Comparison of ENCODE assay signal across 22 cellular contexts in genomic region chr19:5343848-5344247, GRCh38. TPM values are rescaled to one million over a fixed set of nuclear protein-coding genes. Genes with fewer than 3 reads are reported as not detected.
DNase-seq lines count a peak whose midpoint lies in the region; ATAC-seq and TF ChIP-seq lines count a peak whose summit lies in the region.
"Had no signal": no experiment of that assay in that cellular context is flagged by ENCODE, and none has a peak within 500 bp of the region (broad histone marks: within the 10 kb centered on the region; RNA-seq: fewer than 3 reads in every experiment).

No MANE protein-coding gene starts in this region.

- H3K27me3 ChIP-seq in osteoblast (ENCODE audit: insufficient read depth, low read length) (peaks cover 16% of the 10 kb centered on the region), gastrocnemius medialis (peaks cover 10 to 17% (median 16%) of the 10 kb centered on the region in 3 donors)

- intact Hi-C loops in gastrocnemius medialis (cut with DNase I; ENCODE audit: low total_unique reads): no loop called here

- peak; percentile 53 for DNase-seq in DMS 273 treated with DMSO at 0.1 percent for 48 hours (lab: John Stamatoyannopoulos, UW)
- DNase-seq in LHCN-M2 (ENCODE audit: low read depth): peak; percentile 26
- peak; percentile 75 for DNase-seq in choroid plexus epithelial cell (ENCODE audit: low read depth)
- peak; percentile 55 for DNase-seq in osteoblast (ENCODE audit: insufficient read length, low spot score, missing footprints)
- DNase-seq in GF-D8 (lab: John Stamatoyannopoulos, UW): no peak
- DNase-seq in gastrocnemius medialis: no peak
- DNase-seq in HuH-7.5 (ENCODE audit: low spot score): no peak
- DNase-seq: activated CD4-positive, alpha-beta T cell treated with anti-CD3 and anti-CD28 coated beads, Interleukin-2, amount 10 ng/mL, durations not matched to agents 7 days and 5 days; activated gamma-delta T cell; amniotic stem cell; cerebellar nuclear complex; DMS53; effector memory CD8-positive, alpha-beta T cell; H9; natural killer cell; NCI-H1105; RPMI8226; stimulated activated CD4-positive, alpha-beta T cell treated with anti-CD3 and anti-CD28 coated beads, Interleukin-4, amount 100 ng/mL, for 1 hour; uterus had no signal

- ATAC-seq in gastrocnemius medialis: no peak
- ATAC-seq: effector memory CD8-positive, alpha-beta T cell; gastroesophageal sphincter; natural killer cell had no signal

- H3K9me3 ChIP-seq in osteoblast (ENCODE audit: low read depth, low read length) (peaks cover 3% of the 10 kb centered on the region), gastrocnemius medialis (no peaks in the 10 kb centered on the region)
- H3K9me3 ChIP-seq: gastroesophageal sphincter, uterus had no signal

- no peaks in the 10 kb centered on the region for H3K79me2 ChIP-seq in osteoblast (ENCODE audit: insufficient read depth, low read length)

- no peaks in the 10 kb centered on the region for H3K36me3 ChIP-seq in osteoblast (ENCODE audit: insufficient read depth, low read length)
- H3K36me3 ChIP-seq in gastrocnemius medialis: no peaks in the 10 kb centered on the region
- H3K36me3 ChIP-seq: gastroesophageal sphincter, uterus had no signal

- no peak overlapping the region for H3K27ac ChIP-seq in osteoblast (ENCODE audit: low read depth, low read length)
- no peak overlapping the region for H3K27ac ChIP-seq in gastrocnemius medialis
- H3K27ac ChIP-seq: C4-2B, gastroesophageal sphincter, KMS-11, uterus had no signal

- in situ Hi-C loops in gastrocnemius medialis (cut with MboI; ENCODE audit: low sequenced_read_pairs in 4 of 4): no loop called here

- H4K20me1 ChIP-seq in osteoblast (ENCODE audit: insufficient read depth, low read length): no peaks in the 10 kb centered on the region

- H3K4me1 ChIP-seq in osteoblast (ENCODE audit: insufficient read depth, low read length): peaks cover 10% of the 10 kb centered on the region
- peaks cover 3 to 11% of the 10 kb centered on the region in 2 donors for H3K4me1 ChIP-seq in gastrocnemius medialis

- H3K4me2 ChIP-seq in osteoblast (ENCODE audit: insufficient read depth, low read length): no peak overlapping the region
- H3K4me2 ChIP-seq: KMS-11 had no signal

- no peak for TF ChIP-seq POLR2A in gastrocnemius medialis (IDR thresholded peaks at IDR 0.05)

- TF ChIP-seq CTCF in choroid plexus epithelial cell (conservative IDR thresholded peaks at IDR 0.05; ENCODE audit: low read depth, low read length): no peak
- TF ChIP-seq CTCF in osteoblast (IDR thresholded peaks at IDR 0.05; ENCODE audit: extremely low read depth, low read depth, low read length): no peak
- TF ChIP-seq CTCF in gastrocnemius medialis (IDR thresholded peaks at IDR 0.05 in 4 of 5, conservative IDR thresholded peaks at IDR 0.05 in 1 of 5): no peak

- no peak overlapping the region for H2AFZ ChIP-seq in osteoblast (ENCODE audit: low read length)

- H3K4me3 ChIP-seq in choroid plexus epithelial cell (ENCODE audit: low read depth, low read length) (no peak overlapping the region), osteoblast (ENCODE audit: insufficient read depth, low read length) (no peak overlapping the region), gastrocnemius medialis (no peak overlapping the region)
- H3K4me3 ChIP-seq: gastroesophageal sphincter, uterus had no signal

RNA-seq across cellular contexts. Expression of gene PTPRS, which starts 3.2 kb away (rescaled TPM):
- total RNA-seq in LHCN-M2 (2014; rRNA removed): 53.2 and 63.0 TPM in 2 replicates
- 16.1 TPM for polyA plus RNA-seq in LHCN-M2 (2012)
- total RNA-seq in osteoblast: 218 and 227 TPM in 2 replicates
- 10 to 100 TPM; 21.1 to 68.5 (median 42.3) TPM for total RNA-seq in gastrocnemius medialis

Comparison
In these comparisons a context has a peak if more than half of its experiments do, and no peak if none do; other contexts are left out.
1. DNase-seq: peak in DMS 273 treated with DMSO at 0.1 percent for 48 hours (single experiment), LHCN-M2 (single experiment), choroid plexus epithelial cell (single experiment) and osteoblast (single experiment); none in GF-D8 (single experiment), gastrocnemius medialis (0 of 2) and HuH-7.5 (single experiment).